ENCODE assay signal across 8 cellular contexts in the genomic region with DNA sequence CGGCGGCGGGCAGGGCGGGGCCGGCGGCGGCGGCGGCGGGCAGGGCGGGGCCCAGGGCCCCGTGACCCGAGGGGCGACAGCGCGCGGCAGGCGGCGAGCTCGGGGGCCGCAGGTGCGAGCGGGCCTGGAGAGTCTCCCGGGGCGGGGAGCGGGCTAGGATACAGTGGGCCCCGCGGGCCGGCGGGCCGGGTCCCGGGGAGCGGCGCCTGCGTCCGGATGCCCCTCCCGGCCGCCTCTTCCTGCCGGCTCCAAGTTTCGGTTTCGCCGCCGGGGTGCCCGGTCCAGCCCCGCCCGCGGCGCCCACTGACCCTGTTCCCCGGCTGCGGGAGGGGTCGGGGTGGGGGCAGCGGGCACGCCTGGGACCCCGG. TPM values are rescaled to one million over a fixed set of nuclear protein-coding genes. Genes with fewer than 3 reads are reported as not detected.
A peak's percentile ranks its signal among the peaks of the same experiment; 100 is the strongest.
DNase-seq lines count a peak whose midpoint lies in the region; ATAC-seq and TF ChIP-seq lines count a peak whose summit lies in the region.

A gene (plus strand): TSS at position 62 of the 368 bp plus-strand sequence. CDS start 2,830 bp downstream, outside the sequence.

- H3K4me3 ChIP-seq in MG63 (peak within 1 kb of the TSS; percentile 82), lower lobe of right lung (peak within 1 kb of the TSS; percentile 99), stomach smooth muscle (ENCODE audit: low read length in 2 of 2) (peak within 1 kb of the TSS; percentile 86 to 90)

- H3K36me3 Mint-ChIP-seq in activated CD4-positive, alpha-beta T cell treated with anti-CD3 and anti-CD28 coated beads, Interleukin-2, amount 10 ng/mL, durations not matched to agents 24 days and 14 days (ENCODE audit: low read depth): peaks cover 19% of the 10 kb centered on the region

- no peaks in the 10 kb centered on the region for H3K9me3 Mint-ChIP-seq in activated CD4-positive, alpha-beta T cell treated with anti-CD3 and anti-CD28 coated beads, Interleukin-2, amount 10 ng/mL, durations not matched to agents 24 days and 14 days

- no peaks in the 10 kb centered on the region for H3K27me3 Mint-ChIP-seq in activated CD4-positive, alpha-beta T cell treated with anti-CD3 and anti-CD28 coated beads, Interleukin-2, amount 10 ng/mL, durations not matched to agents 24 days and 14 days

- H3K9me3 ChIP-seq in MG63 (no peaks in the 10 kb centered on the region), lower lobe of right lung (no peaks in the 10 kb centered on the region), stomach smooth muscle (ENCODE audit: control insufficient read depth in 2 of 2, low read length in 2 of 2) (no peaks in the 10 kb centered on the region)

- DNase-seq in AG20443 (ENCODE audit: low spot score): peak; percentile 90
- DNase-seq in MG63: peak; percentile 54
- DNase-seq in activated CD4-positive, alpha-beta T cell treated with anti-CD3 and anti-CD28 coated beads, Interleukin-2, amount 10 ng/mL, durations not matched to agents 24 days and 14 days: peak; percentile 92
- DNase-seq in effector CD4-positive, alpha-beta T cell: peak; percentile 39
- peak; percentile 81 for DNase-seq in lower lobe of right lung
- DNase-seq in cerebellar nuclear complex (lab: John Stamatoyannopoulos, UW): no peak

- intact Hi-C loops in activated CD4-positive, alpha-beta T cell treated with anti-CD3 and anti-CD28 coated beads, Interleukin-2, amount 10 ng/mL, durations not matched to agents 24 days and 14 days (cut with micrococcal nuclease): no loop called here
- intact Hi-C loops in lower lobe of right lung (cut with DNase I): no loop called here

- H3K27ac ChIP-seq in lower lobe of right lung: peak within 1 kb of the TSS; percentile 98
- peak within 1 kb of the TSS; percentile 82 for H3K27ac ChIP-seq in stomach smooth muscle (ENCODE audit: low read length)

- ATAC-seq in GM18909 (IDR thresholded peaks at IDR 0.05; ENCODE audit: poor library complexity, unreplicated experiment): peak; percentile 32
- peak; percentile 41 to 65 for ATAC-seq in lower lobe of right lung

- H3K27me3 ChIP-seq in MG63: no peaks in the 10 kb centered on the region
- no peaks in the 10 kb centered on the region for H3K27me3 ChIP-seq in lower lobe of right lung (ENCODE audit: low read depth)
- H3K27me3 ChIP-seq in stomach smooth muscle (ENCODE audit: control insufficient read depth in 1 of 2, insufficient read depth in 2 of 2, low read length in 2 of 2): no peaks in the 10 kb centered on the region

- peaks cover 54% of the 10 kb centered on the region for H3K4me1 Mint-ChIP-seq in activated CD4-positive, alpha-beta T cell treated with anti-CD3 and anti-CD28 coated beads, Interleukin-2, amount 10 ng/mL, durations not matched to agents 24 days and 14 days

- H3K4me1 ChIP-seq in lower lobe of right lung: peaks cover 55% of the 10 kb centered on the region
- peaks cover 37% of the 10 kb centered on the region for H3K4me1 ChIP-seq in stomach smooth muscle (ENCODE audit: control insufficient read depth, insufficient read depth, low read length)

- no peak for TF ChIP-seq CTCF in lower lobe of right lung (IDR thresholded peaks at IDR 0.05)

- H3K9ac ChIP-seq in stomach smooth muscle (ENCODE audit: low read length in 2 of 2): peak within 1 kb of the TSS; percentile 73 to 75

- peak within 1 kb of the TSS; percentile 99 for H3K4me3 Mint-ChIP-seq in activated CD4-positive, alpha-beta T cell treated with anti-CD3 and anti-CD28 coated beads, Interleukin-2, amount 10 ng/mL, durations not matched to agents 24 days and 14 days

- H3K36me3 ChIP-seq in MG63 (peaks cover 23% of the 10 kb centered on the region), lower lobe of right lung (peaks cover 2% of the 10 kb centered on the region), stomach smooth muscle (ENCODE audit: control insufficient read depth in 2 of 2, insufficient read depth in 2 of 2, low read length in 2 of 2) (peaks cover 3 to 6% of the 10 kb centered on the region in 2 donors)

- peak within 1 kb of the TSS; percentile 98 for H3K27ac Mint-ChIP-seq in activated CD4-positive, alpha-beta T cell treated with anti-CD3 and anti-CD28 coated beads, Interleukin-2, amount 10 ng/mL, durations not matched to agents 24 days and 14 days

RNA-seq across cellular contexts. Expression of the gene that starts here (rescaled TPM):
- total RNA-seq in MG63 (2014; rRNA removed; shearing (Covaris generic); ENCODE audit: low replicate concordance): 22.5 and 22.6 TPM in 2 replicates
- 238 and 264 TPM in 2 replicates for total RNA-seq in activated CD4-positive, alpha-beta T cell treated with anti-CD3 and anti-CD28 coated beads, Interleukin-2, amount 10 ng/mL, durations not matched to agents 24 days and 14 days
- 300 TPM for total RNA-seq in lower lobe of right lung

Comparison
In these comparisons a context has a peak if more than half of its experiments do, and no peak if none do; other contexts are left out.
1. RNA of the gene that starts here (total RNA-seq): 300 TPM in lower lobe of right lung (single experiment) and 238 to 264 TPM in activated CD4-positive, alpha-beta T cell treated with anti-CD3 and anti-CD28 coated beads, Interleukin-2, amount 10 ng/mL, durations not matched to agents 24 days and 14 days; 22.5 to 22.6 TPM in MG63; every median in the first group is over 10 times any median in the second.
2. DNase-seq: peak in AG20443 (single experiment), MG63 (single experiment), activated CD4-positive, alpha-beta T cell treated with anti-CD3 and anti-CD28 coated beads, Interleukin-2, amount 10 ng/mL, durations not matched to agents 24 days and 14 days (single experiment), effector CD4-positive, alpha-beta T cell (single experiment) and lower lobe of right lung (single experiment); none in cerebellar nuclear complex (0 of 2).
3. Peak in every context shown above with its lines, with median percentiles within 50 percentile points of each other: H3K4me3 ChIP-seq.